8 cellular contexts compared by ENCODE assay signal in the genomic region with DNA sequence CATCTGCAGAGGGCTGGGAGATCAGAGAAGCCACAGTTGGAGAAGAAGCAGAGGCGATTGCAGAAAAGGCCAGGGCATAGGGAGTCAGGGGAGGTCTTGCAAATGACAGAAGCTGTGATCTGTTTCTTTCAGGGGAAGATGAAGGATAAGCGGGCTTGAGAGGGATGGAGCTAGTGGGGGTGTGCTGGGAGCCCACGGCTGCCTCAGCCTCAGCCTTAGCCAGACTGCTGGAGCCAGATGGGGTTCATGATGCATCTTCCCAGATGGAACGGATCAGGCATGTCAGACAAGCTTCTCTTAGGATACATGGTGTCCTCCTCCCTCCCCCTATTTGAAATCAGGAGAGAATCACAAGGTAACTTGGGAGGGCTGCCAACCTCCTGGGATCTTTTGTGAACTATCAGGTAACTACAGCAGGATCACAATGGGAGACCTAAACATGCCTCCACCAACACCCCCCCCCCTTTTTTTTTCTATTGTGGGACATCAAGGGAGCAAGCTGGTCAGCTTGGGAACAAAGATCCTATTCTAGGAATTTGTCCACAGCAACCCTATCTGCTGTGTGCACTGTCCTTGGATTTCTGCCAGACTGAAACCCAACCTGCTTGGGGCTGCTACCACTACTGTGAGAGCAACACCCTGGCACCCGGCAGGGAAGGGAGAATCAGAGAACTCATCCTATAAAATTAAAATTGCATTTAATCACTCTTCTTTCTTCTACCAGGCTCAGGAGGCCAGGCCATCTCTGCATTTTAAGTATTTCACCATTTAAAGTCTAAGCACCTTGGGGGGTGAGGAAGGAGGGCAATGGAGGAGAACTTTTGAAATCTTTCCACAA. TPM values are rescaled to one million over a fixed set of nuclear protein-coding genes. Genes with fewer than 3 reads are reported as not detected.
DNase-seq lines count a peak whose midpoint lies in the region; ATAC-seq and TF ChIP-seq lines count a peak whose summit lies in the region.

No MANE protein-coding gene starts in this region.

- peaks cover 4% of the 10 kb centered on the region for H3K27me3 Mint-ChIP-seq in nephron progenitor cell (ENCODE audit: low read depth, poor library complexity)
- H3K27me3 Mint-ChIP-seq in activated T-helper 17 cell treated with anti-CD3 and anti-CD28 coated beads, Interleukin-2, amount 50 U/mL, for 72 hours, result peaks cover 3% of the 10 kb centered on the region

- no peaks in the 10 kb centered on the region for H3K9me3 Mint-ChIP-seq in nephron progenitor cell
- no peaks in the 10 kb centered on the region for H3K9me3 Mint-ChIP-seq in activated T-helper 17 cell treated with anti-CD3 and anti-CD28 coated beads, Interleukin-2, amount 50 U/mL, for 72 hours

- TF ChIP-seq CTCF in dorsolateral prefrontal cortex (IDR thresholded peaks at IDR 0.05 in 54 of 56, conservative IDR thresholded peaks at IDR 0.05 in 2 of 56; ENCODE audit: low read depth in 1 of 56, partially characterized antibody in 56 of 56) (no peak), nephron progenitor cell (IDR thresholded peaks at IDR 0.05) (no peak)

- H3K36me3 Mint-ChIP-seq in nephron progenitor cell (ENCODE audit: low read depth), result no peaks in the 10 kb centered on the region
- no peaks in the 10 kb centered on the region for H3K36me3 Mint-ChIP-seq in activated T-helper 17 cell treated with anti-CD3 and anti-CD28 coated beads, Interleukin-2, amount 50 U/mL, for 72 hours (ENCODE audit: low read depth)

- ATAC-seq in HG02981 (IDR thresholded peaks at IDR 0.05; ENCODE audit: unreplicated experiment) (no peak), GM21423 (IDR thresholded peaks at IDR 0.05; ENCODE audit: unreplicated experiment) (no peak)
- ATAC-seq in activated T-helper 17 cell treated with anti-CD3 and anti-CD28 coated beads, Interleukin-2, amount 50 U/mL, for 72 hours (replicated peaks), result no peak

- H3K27ac Mint-ChIP-seq in nephron progenitor cell, result peak overlapping the region; percentile 78
- no peak overlapping the region for H3K27ac Mint-ChIP-seq in activated T-helper 17 cell treated with anti-CD3 and anti-CD28 coated beads, Interleukin-2, amount 50 U/mL, for 72 hours

- H3K4me3 Mint-ChIP-seq in nephron progenitor cell, result peak overlapping the region; percentile 34
- H3K4me3 Mint-ChIP-seq in activated T-helper 17 cell treated with anti-CD3 and anti-CD28 coated beads, Interleukin-2, amount 50 U/mL, for 72 hours, result no peak overlapping the region

- peak overlapping the region in 56 of 59 donors; percentile 18 to 89 (median 71) for H3K27ac ChIP-seq in dorsolateral prefrontal cortex

- H3K4me1 Mint-ChIP-seq in nephron progenitor cell, result peaks cover 73% of the 10 kb centered on the region
- no peaks in the 10 kb centered on the region for H3K4me1 Mint-ChIP-seq in activated T-helper 17 cell treated with anti-CD3 and anti-CD28 coated beads, Interleukin-2, amount 50 U/mL, for 72 hours

- DNase-seq in ELR (ENCODE audit: low read depth), result peak; percentile 49
- DNase-seq in NCI-H446 (lab: John Stamatoyannopoulos, UW), result peak; percentile 46 to 71
- peak in 4 of 10 donors; percentile 45 to 64 (median 60) for DNase-seq in dorsolateral prefrontal cortex
- no peak for DNase-seq in nephron progenitor cell
- no peak for DNase-seq in HPDE6-E6E7 (ENCODE audit: extremely low spot score)

- intact Hi-C loops in dorsolateral prefrontal cortex (cut with DNase I), result no loop called here

- H3K27me3 ChIP-seq in dorsolateral prefrontal cortex, result no peaks in the 10 kb centered on the region

- peak overlapping the region in 2 of 59 donors; percentile 0 to 9 for H3K4me3 ChIP-seq in dorsolateral prefrontal cortex

RNA-seq across cellular contexts. Expression of a gene that starts 10.7 kb away (rescaled TPM):
- 100 to 1,000 TPM; 198 to 558 (median 389) TPM for total RNA-seq in dorsolateral prefrontal cortex
- total RNA-seq in activated T-helper 17 cell treated with anti-CD3 and anti-CD28 coated beads, Interleukin-2, amount 50 U/mL, for 72 hours, result 100 to 1,000 TPM; 135 to 261 TPM

Comparison
In these comparisons a context has a peak if more than half of its experiments do, and no peak if none do; other contexts are left out.
1. DNase-seq: peak in ELR (single experiment) and NCI-H446 (2 of 2); none in nephron progenitor cell (single experiment) and HPDE6-E6E7 (single experiment).